In the genomic region with DNA sequence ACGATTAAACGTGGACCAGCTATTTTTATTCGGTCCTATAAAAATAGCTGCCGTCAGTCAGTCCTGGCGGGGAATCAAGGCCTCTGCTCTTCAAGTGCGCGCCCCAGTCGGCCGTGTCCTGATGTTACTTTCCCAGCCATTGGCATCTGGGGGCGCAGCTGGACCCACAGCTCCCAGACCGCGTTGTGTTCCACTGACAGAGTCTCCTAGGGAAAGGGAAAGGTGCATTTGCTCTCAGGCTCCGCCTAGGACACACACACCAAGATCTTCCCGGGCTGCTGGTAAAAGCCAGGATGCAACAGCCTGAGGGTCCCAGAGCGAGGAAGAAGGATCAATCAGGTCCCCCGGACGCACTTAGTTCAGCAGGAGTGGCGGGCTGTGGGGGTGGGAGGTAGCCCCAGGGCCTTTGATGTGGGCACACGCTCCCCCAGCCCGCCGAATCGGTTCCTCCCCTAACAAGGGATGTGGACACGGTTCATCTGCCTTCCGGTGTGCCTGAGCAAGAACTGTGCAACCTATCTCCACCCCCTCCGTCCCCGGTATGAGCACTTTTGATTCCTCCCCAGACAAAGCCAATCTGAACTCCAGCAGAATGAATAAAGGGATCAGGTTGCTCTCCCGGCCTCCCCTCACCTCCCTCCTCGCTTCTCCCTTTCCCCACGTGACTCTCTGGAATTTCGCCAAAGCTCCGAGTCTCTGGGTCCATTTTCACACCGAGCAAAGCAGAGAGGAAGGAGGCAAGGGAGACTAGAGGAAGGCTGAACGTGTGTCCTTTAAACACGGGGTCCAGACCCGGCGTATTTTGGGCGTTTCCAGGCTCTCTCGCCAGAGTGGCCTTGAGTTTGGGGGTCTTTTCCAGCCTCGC, we compare ENCODE assay signal across 1 cellular context.
TF ChIP-seq lines count a peak whose summit lies in the region.

No MANE protein-coding gene starts in this region.

TF ChIP-seq in HEK293, 187 proteins besides CTCF, POLR2A, EP300 and RAD21 (continued from another document):
- TF ChIP-seq, protein P1, sequence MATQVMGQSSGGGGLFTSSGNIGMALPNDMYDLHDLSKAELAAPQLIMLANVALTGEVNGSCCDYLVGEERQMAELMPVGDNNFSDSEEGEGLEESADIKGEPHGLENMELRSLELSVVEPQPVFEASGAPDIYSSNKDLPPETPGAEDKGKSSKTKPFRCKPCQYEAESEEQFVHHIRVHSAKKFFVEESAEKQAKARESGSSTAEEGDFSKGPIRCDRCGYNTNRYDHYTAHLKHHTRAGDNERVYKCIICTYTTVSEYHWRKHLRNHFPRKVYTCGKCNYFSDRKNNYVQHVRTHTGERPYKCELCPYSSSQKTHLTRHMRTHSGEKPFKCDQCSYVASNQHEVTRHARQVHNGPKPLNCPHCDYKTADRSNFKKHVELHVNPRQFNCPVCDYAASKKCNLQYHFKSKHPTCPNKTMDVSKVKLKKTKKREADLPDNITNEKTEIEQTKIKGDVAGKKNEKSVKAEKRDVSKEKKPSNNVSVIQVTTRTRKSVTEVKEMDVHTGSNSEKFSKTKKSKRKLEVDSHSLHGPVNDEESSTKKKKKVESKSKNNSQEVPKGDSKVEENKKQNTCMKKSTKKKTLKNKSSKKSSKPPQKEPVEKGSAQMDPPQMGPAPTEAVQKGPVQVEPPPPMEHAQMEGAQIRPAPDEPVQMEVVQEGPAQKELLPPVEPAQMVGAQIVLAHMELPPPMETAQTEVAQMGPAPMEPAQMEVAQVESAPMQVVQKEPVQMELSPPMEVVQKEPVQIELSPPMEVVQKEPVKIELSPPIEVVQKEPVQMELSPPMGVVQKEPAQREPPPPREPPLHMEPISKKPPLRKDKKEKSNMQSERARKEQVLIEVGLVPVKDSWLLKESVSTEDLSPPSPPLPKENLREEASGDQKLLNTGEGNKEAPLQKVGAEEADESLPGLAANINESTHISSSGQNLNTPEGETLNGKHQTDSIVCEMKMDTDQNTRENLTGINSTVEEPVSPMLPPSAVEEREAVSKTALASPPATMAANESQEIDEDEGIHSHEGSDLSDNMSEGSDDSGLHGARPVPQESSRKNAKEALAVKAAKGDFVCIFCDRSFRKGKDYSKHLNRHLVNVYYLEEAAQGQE (tag by site-specific recombination; IDR thresholded peaks at IDR 0.05), result no peak
- TF ChIP-seq ZNF624 (tag by site-specific recombination; IDR thresholded peaks at IDR 0.05) (no peak), ZNF426 (tag by site-specific recombination; IDR thresholded peaks at IDR 0.05) (no peak), EGR2 (tag by site-specific recombination; IDR thresholded peaks at IDR 0.05; ENCODE audit: low read depth) (no peak; the same call in 1 of the 2 replicates), ZNF776 (tag by site-specific recombination; IDR thresholded peaks at IDR 0.05; ENCODE audit: borderline replicate concordance) (no peak), HOXC10 (CRISPR knock-in tag; IDR thresholded peaks at IDR 0.05) (no peak), ZNF76 (tag by site-specific recombination; IDR thresholded peaks at IDR 0.05; ENCODE audit: borderline replicate concordance, low read depth) (peak; percentile 48; the same call in 1 of the 2 replicates), ZNF830 (tag by site-specific recombination; IDR thresholded peaks at IDR 0.05; ENCODE audit: low read depth) (no peak), SCRT2 (tag by site-specific recombination; IDR thresholded peaks at IDR 0.05) (peak; percentile 79), ZNF514 (tag by site-specific recombination; IDR thresholded peaks at IDR 0.05) (no peak), KLF16 (tag by site-specific recombination; IDR thresholded peaks at IDR 0.05) (0 out of 2 replicates have a peak, but pooled peaks have one; percentile 52), ZSCAN5A (tag by site-specific recombination; IDR thresholded peaks at IDR 0.05) (no peak), ZNF354C (tag by site-specific recombination; IDR thresholded peaks at IDR 0.05; ENCODE audit: borderline replicate concordance, low read depth) (no peak), ZNF792 (tag by site-specific recombination; IDR thresholded peaks at IDR 0.05) (no peak), ZNF335 (tag by site-specific recombination; conservative IDR thresholded peaks at IDR 0.05) (peak; percentile 90)
- TF ChIP-seq, protein P2, sequence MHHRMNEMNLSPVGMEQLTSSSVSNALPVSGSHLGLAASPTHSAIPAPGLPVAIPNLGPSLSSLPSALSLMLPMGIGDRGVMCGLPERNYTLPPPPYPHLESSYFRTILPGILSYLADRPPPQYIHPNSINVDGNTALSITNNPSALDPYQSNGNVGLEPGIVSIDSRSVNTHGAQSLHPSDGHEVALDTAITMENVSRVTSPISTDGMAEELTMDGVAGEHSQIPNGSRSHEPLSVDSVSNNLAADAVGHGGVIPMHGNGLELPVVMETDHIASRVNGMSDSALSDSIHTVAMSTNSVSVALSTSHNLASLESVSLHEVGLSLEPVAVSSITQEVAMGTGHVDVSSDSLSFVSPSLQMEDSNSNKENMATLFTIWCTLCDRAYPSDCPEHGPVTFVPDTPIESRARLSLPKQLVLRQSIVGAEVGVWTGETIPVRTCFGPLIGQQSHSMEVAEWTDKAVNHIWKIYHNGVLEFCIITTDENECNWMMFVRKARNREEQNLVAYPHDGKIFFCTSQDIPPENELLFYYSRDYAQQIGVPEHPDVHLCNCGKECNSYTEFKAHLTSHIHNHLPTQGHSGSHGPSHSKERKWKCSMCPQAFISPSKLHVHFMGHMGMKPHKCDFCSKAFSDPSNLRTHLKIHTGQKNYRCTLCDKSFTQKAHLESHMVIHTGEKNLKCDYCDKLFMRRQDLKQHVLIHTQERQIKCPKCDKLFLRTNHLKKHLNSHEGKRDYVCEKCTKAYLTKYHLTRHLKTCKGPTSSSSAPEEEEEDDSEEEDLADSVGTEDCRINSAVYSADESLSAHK (tag by site-specific recombination; IDR thresholded peaks at IDR 0.05), result no peak; the same call in none of the 2 replicates
- TF ChIP-seq, protein P3, sequence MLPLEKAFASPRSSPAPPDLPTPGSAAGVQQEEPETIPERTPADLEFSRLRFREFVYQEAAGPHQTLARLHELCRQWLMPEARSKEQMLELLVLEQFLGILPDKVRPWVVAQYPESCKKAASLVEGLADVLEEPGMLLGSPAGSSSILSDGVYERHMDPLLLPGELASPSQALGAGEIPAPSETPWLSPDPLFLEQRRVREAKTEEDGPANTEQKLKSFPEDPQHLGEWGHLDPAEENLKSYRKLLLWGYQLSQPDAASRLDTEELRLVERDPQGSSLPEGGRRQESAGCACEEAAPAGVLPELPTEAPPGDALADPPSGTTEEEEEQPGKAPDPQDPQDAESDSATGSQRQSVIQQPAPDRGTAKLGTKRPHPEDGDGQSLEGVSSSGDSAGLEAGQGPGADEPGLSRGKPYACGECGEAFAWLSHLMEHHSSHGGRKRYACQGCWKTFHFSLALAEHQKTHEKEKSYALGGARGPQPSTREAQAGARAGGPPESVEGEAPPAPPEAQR (tag by site-specific recombination; IDR thresholded peaks at IDR 0.05), result no peak
